ENCODE assay signal across 8 cellular contexts in genomic region chr19:38736413-38737280, GRCh38.
DNase-seq lines count a peak whose midpoint lies in the region; ATAC-seq and TF ChIP-seq lines count a peak whose summit lies in the region.

No MANE protein-coding gene starts in this region.

- H3K36me3 ChIP-seq in RWPE2 (ENCODE audit: low read depth), result peaks cover 7% of the 10 kb centered on the region

- no peaks in the 10 kb centered on the region for H3K27me3 ChIP-seq in RWPE2 (ENCODE audit: insufficient read depth, poor library complexity, severe bottlenecking)

- H3K36me3 Mint-ChIP-seq in activated naive CD8-positive, alpha-beta T cell treated with anti-CD3 and anti-CD28 coated beads, Interleukin-2, amount 50 U/mL, for 24 hours (ENCODE audit: low read depth), result no peaks in the 10 kb centered on the region

- ATAC-seq in RWPE2 (ENCODE audit: low read depth) (no peak), GM19455 (IDR thresholded peaks at IDR 0.05; ENCODE audit: unreplicated experiment) (no peak)
- ATAC-seq in activated naive CD8-positive, alpha-beta T cell treated with anti-CD3 and anti-CD28 coated beads, Interleukin-2, amount 50 U/mL, for 24 hours, result no peak

- no peak overlapping the region for H3K27ac ChIP-seq in RWPE2 (ENCODE audit: poor library complexity, severe bottlenecking)

- no peak overlapping the region for H3K4me3 ChIP-seq in RWPE2 (ENCODE audit: severe bottlenecking)

- H3K4me1 ChIP-seq in RWPE2 (ENCODE audit: insufficient read depth, poor library complexity, severe bottlenecking), result peaks cover 9% of the 10 kb centered on the region

- no peak overlapping the region for H3K27ac Mint-ChIP-seq in activated naive CD8-positive, alpha-beta T cell treated with anti-CD3 and anti-CD28 coated beads, Interleukin-2, amount 50 U/mL, for 24 hours

- H3K4me1 Mint-ChIP-seq in activated naive CD8-positive, alpha-beta T cell treated with anti-CD3 and anti-CD28 coated beads, Interleukin-2, amount 50 U/mL, for 24 hours, result peaks cover 41% of the 10 kb centered on the region

- H3K4me3 Mint-ChIP-seq in activated naive CD8-positive, alpha-beta T cell treated with anti-CD3 and anti-CD28 coated beads, Interleukin-2, amount 50 U/mL, for 24 hours, result peak overlapping the region; percentile 36

- peak; percentile 16 to 38 for DNase-seq in NCI-H524 (lab: John Stamatoyannopoulos, UW)
- DNase-seq in NCI-H524 treated with DMSO at 0.1 percent for 48 hours (lab: John Stamatoyannopoulos, UW), result no peak
- DNase-seq in RWPE2 (ENCODE audit: low spot score), result peak; percentile 76
- peak; percentile 78 for DNase-seq in activated naive CD8-positive, alpha-beta T cell treated with anti-CD3 and anti-CD28 coated beads, Interleukin-2, amount 50 U/mL, for 24 hours
- DNase-seq in iPS-NIHi7 (ENCODE audit: extremely low spot score), result peak; percentile 96
- DNase-seq in stimulated activated CD4-positive, alpha-beta T cell treated with anti-CD3 and anti-CD28 coated beads, Interleukin-4, amount 100 ng/mL, for 48 hours (ENCODE audit: low read depth in 2 of 2), result peak; percentile 59 to 78
- no peak for DNase-seq in MV-4-11 (lab: John Stamatoyannopoulos, UW)

- no peak for TF ChIP-seq CTCF in RWPE2 (IDR thresholded peaks at IDR 0.05; ENCODE audit: poor library complexity, severe bottlenecking)

- H3K27me3 Mint-ChIP-seq in activated naive CD8-positive, alpha-beta T cell treated with anti-CD3 and anti-CD28 coated beads, Interleukin-2, amount 50 U/mL, for 24 hours, result peaks cover 4% of the 10 kb centered on the region

- no peaks in the 10 kb centered on the region for H3K9me3 Mint-ChIP-seq in activated naive CD8-positive, alpha-beta T cell treated with anti-CD3 and anti-CD28 coated beads, Interleukin-2, amount 50 U/mL, for 24 hours

- no peaks in the 10 kb centered on the region for H3K9me3 ChIP-seq in RWPE2 (ENCODE audit: severe bottlenecking)

Comparison
In these comparisons a context has a peak if more than half of its experiments do, and no peak if none do; other contexts are left out.
1. DNase-seq: peak in NCI-H524 (2 of 2), RWPE2 (single experiment), activated naive CD8-positive, alpha-beta T cell treated with anti-CD3 and anti-CD28 coated beads, Interleukin-2, amount 50 U/mL, for 24 hours (single experiment), iPS-NIHi7 (single experiment) and stimulated activated CD4-positive, alpha-beta T cell treated with anti-CD3 and anti-CD28 coated beads, Interleukin-4, amount 100 ng/mL, for 48 hours (2 of 2); none in NCI-H524 treated with DMSO at 0.1 percent for 48 hours (single experiment) and MV-4-11 (single experiment).